ENCODE assay signal across 15 cellular contexts in genomic region chr1:200659269-200659668, GRCh38. TPM values are rescaled to one million over a fixed set of nuclear protein-coding genes. Genes with fewer than 3 reads are reported as not detected.
DNase-seq lines count a peak whose midpoint lies in the region; ATAC-seq, FAIRE-seq and TF ChIP-seq lines count a peak whose summit lies in the region.
"Had no signal": no experiment of that assay in that cellular context is flagged by ENCODE, and none has a peak within 500 bp of the region (broad histone marks: within the 10 kb centered on the region; RNA-seq: fewer than 3 reads in every experiment).

No MANE protein-coding gene starts in this region.

- POLR2A ChIA-PET in A549 (lab: Yijun Ruan, JAX) (interaction anchor here (2.1 kb wide), 1 partner anchor 10 kb away, joined by 12 read pairs; the partner anchor contains the start of gene DDX59), WTC11 (lab: Charles Lee) (no interaction called here)

- H3K4ac ChIP-seq in H9 (ENCODE audit: low read depth, low read length), result no peak overlapping the region

- no peak overlapping the region for H2BK15ac ChIP-seq in H9 (ENCODE audit: low read depth, low read length)

- H3K14ac ChIP-seq in H9 (ENCODE audit: insufficient read depth, low read length), result no peak overlapping the region

- TF ChIP-seq POLR2A in A549 (IDR thresholded peaks at IDR 0.05; ENCODE audit: low read length), result no peak

- FAIRE-seq in A549 (lab: Jason Lieb, UNC), result no peak
- FAIRE-seq: endothelial cell of umbilical vein had no signal

- no peak overlapping the region for H2AFZ ChIP-seq in H9 (ENCODE audit: low read length)
- H2AFZ ChIP-seq: parathyroid adenoma had no signal

- H3K9me3 Mint-ChIP-seq in H9, result no peaks in the 10 kb centered on the region
- H3K9me3 Mint-ChIP-seq in WTC11, result no peaks in the 10 kb centered on the region
- H3K9me3 Mint-ChIP-seq: brain had no signal

- no peak overlapping the region for H2BK12ac ChIP-seq in H9 (ENCODE audit: insufficient read length, low read depth, low read length)

- no peak overlapping the region for H2BK120ac ChIP-seq in H9 (ENCODE audit: low read depth, low read length, poor library complexity, severe bottlenecking)

- intact Hi-C loops in Right ventricle myocardium inferior (cut with DNase I), result no loop called here

- H3K23ac ChIP-seq in H9 (ENCODE audit: insufficient read length, low read depth, low read length), result no peak overlapping the region

- H3K4me2 ChIP-seq in A549 (no peak overlapping the region; the same call in 2 of the 3 replicates), H9 (ENCODE audit: insufficient read depth, insufficient read length, low read length) (no peak overlapping the region)

- peaks cover 31 to 84% (median 65%) of the 10 kb centered on the region in 3 experiments for H3K36me3 Mint-ChIP-seq in H9 (ENCODE audit: insufficient read depth in 1 of 3, low read depth in 3 of 3)
- peaks cover 55% of the 10 kb centered on the region for H3K36me3 Mint-ChIP-seq in WTC11

- no peaks in the 10 kb centered on the region for H3K79me2 ChIP-seq in H9 (ENCODE audit: insufficient read depth, low read length)
- H3K79me2 ChIP-seq: parathyroid adenoma had no signal

- no peak overlapping the region for H3K4me3 ChIP-seq in A549

- no peak overlapping the region for H2BK5ac ChIP-seq in H9 (ENCODE audit: insufficient read length, low read length)

- no peak for TF ChIP-seq EP300 in A549 (IDR thresholded peaks at IDR 0.05)

- H4K8ac ChIP-seq in H9 (replicated peaks; ENCODE audit: insufficient read length, low read depth, low read length), result no peak overlapping the region

- H3K4me1 Mint-ChIP-seq in H9 (peaks cover 8 to 18% of the 10 kb centered on the region in 2 experiments; a peak in 3 of 4 replicates), WTC11 (peaks cover 12% of the 10 kb centered on the region)

- peaks cover 10% of the 10 kb centered on the region for H3K4me1 ChIP-seq in A549
- no peaks in the 10 kb centered on the region for H3K4me1 ChIP-seq in H9 (ENCODE audit: insufficient read depth, low read length)
- H3K4me1 ChIP-seq: parathyroid adenoma had no signal

- H3K27me3 Mint-ChIP-seq in H9 (ENCODE audit: low read depth), result no peaks in the 10 kb centered on the region
- H3K27me3 Mint-ChIP-seq in WTC11 (ENCODE audit: low read depth), result no peaks in the 10 kb centered on the region
- H3K27me3 Mint-ChIP-seq: brain had no signal

- ATAC-seq in A549 (peak; percentile 8 to 70; a peak in 4 of 6 replicates), WTC11 (peak; percentile 67), HG02870 (IDR thresholded peaks at IDR 0.05; ENCODE audit: unreplicated experiment) (no peak), Right ventricle myocardium inferior (no peak), GM19328 (IDR thresholded peaks at IDR 0.05; ENCODE audit: unreplicated experiment) (no peak)

- WGBS in A549 (ENCODE audit: missing lambda C conversion rate), result 75% methylated on average over 1 of the region's 1 CpG
- no CpG with 5 or more reads among the region's 1 CpG for WGBS in H9 (ENCODE audit: extremely low coverage, insufficient read length, low lambda C conversion rate)

- no peak for TF ChIP-seq RAD21 in A549 (conservative IDR thresholded peaks at IDR 0.05 in 1 of 2, IDR thresholded peaks at IDR 0.05 in 1 of 2)

- no peak overlapping the region for H2AK5ac ChIP-seq in H9 (ENCODE audit: insufficient read length, low read length)

- no peaks in the 10 kb centered on the region for H3K23me2 ChIP-seq in H9 (ENCODE audit: insufficient read length, low read depth, low read length, poor library complexity, severe bottlenecking)

- no peak overlapping the region for H3T11ph ChIP-seq in H9 (ENCODE audit: low read length)

- H3K18ac ChIP-seq in H9 (ENCODE audit: insufficient read length, low read depth, low read length), result no peak overlapping the region

- CTCF ChIA-PET in A549 (lab: Yijun Ruan, JAX) (interaction anchor here (1.2 kb wide), 1 partner anchor 23 kb away, joined by 3 read pairs; no protein-coding TSS in a partner anchor), WTC11 (lab: Charles Lee) (no interaction called here)

- no peak overlapping the region for H2BK20ac ChIP-seq in H9 (ENCODE audit: low read depth, low read length, poor library complexity, severe bottlenecking)

- no peak overlapping the region for H3K4me3 Mint-ChIP-seq in H9
- H3K4me3 Mint-ChIP-seq in WTC11, result no peak overlapping the region
- H3K4me3 Mint-ChIP-seq: brain had no signal

- H3K56ac ChIP-seq in H9 (ENCODE audit: insufficient read length, low read depth, low read length), result no peak overlapping the region

- no peak overlapping the region for H4K5ac ChIP-seq in H9 (ENCODE audit: insufficient read length, low read depth, low read length)

- H3K79me1 ChIP-seq in H9 (ENCODE audit: insufficient read depth, low read depth, low read length, poor library complexity, severe bottlenecking), result no peaks in the 10 kb centered on the region

- H3K27ac ChIP-seq in A549 (0 out of 6 replicates have a peak overlapping the region, but pooled peaks of 1 of the 2 experiments have one; percentile 6), H9 (ENCODE audit: insufficient read length, low read depth, low read length) (no peak overlapping the region)
- H3K27ac ChIP-seq: parathyroid adenoma had no signal

- no peak overlapping the region for H3K9ac ChIP-seq in H9 (ENCODE audit: extremely low read depth, insufficient read length, low read length)
- H3K9ac ChIP-seq: parathyroid adenoma had no signal

- no peak overlapping the region for H4K91ac ChIP-seq in H9 (ENCODE audit: insufficient read length, low read depth, low read length)

- peak overlapping the region in 1 of 3 experiments; percentile 65; a peak in 2 of 7 replicates for H3K27ac Mint-ChIP-seq in H9
- peak overlapping the region; percentile 39; the same call in 1 of the 2 replicates for H3K27ac Mint-ChIP-seq in WTC11
- H3K27ac Mint-ChIP-seq: brain had no signal

- no peaks in the 10 kb centered on the region for H3K9me3 ChIP-seq in A549
- no peaks in the 10 kb centered on the region for H3K9me3 ChIP-seq in H9 (ENCODE audit: control insufficient read depth, low read depth, low read length)

- no peaks in the 10 kb centered on the region for H3K27me3 ChIP-seq in H9 (ENCODE audit: insufficient read depth, low read length)

- no peak for DNase-seq in A549 (ENCODE audit: low read depth in 1 of 2, low spot score in 1 of 2)
- DNase-seq in H9, result peak; percentile 46
- no peak for DNase-seq in WTC11 (ENCODE audit: low spot score)
- DNase-seq in iPS-NIHi7 (ENCODE audit: extremely low spot score), result peak; percentile 48
- DNase-seq in NCI-H2171 (lab: John Stamatoyannopoulos, UW), result no peak
- no peak for DNase-seq in Right ventricle myocardium inferior (ENCODE audit: missing footprints)
- DNase-seq: activated CD4-positive, CD25-positive, alpha-beta regulatory T cell; hippocampal formation; Kasumi-1; NCI-H1930 had no signal

- no peak for TF ChIP-seq CTCF in A549 (IDR thresholded peaks at IDR 0.05)
- no peak for TF ChIP-seq CTCF in H9 (conservative IDR thresholded peaks at IDR 0.05)
- TF ChIP-seq CTCF in WTC11 (IDR thresholded peaks at IDR 0.05), result no peak

- no peaks in the 10 kb centered on the region for H4K20me1 ChIP-seq in H9 (ENCODE audit: control insufficient read depth, insufficient read depth, insufficient read length)

TF ChIP-seq in A549, 52 proteins besides CTCF, POLR2A, EP300 and RAD21 (continues in another document):
- TF ChIP-seq JUN (IDR thresholded peaks at IDR 0.05) (no peak), TP53 (CRISPR knock-in tag; IDR thresholded peaks at IDR 0.05) (no peak), SMC3 (IDR thresholded peaks at IDR 0.05) (no peak), HEYL (CRISPR knock-in tag; IDR thresholded peaks at IDR 0.05) (no peak), HES2 (IDR thresholded peaks at IDR 0.05) (no peak), MAFK (IDR thresholded peaks at IDR 0.05; ENCODE audit: partially characterized antibody) (no peak)

TF ChIP-seq in WTC11, 78 proteins besides CTCF, POLR2A, EP300 and RAD21 (continues in another document):
- TF ChIP-seq MLX (CRISPR knock-in tag; IDR thresholded peaks at IDR 0.05) (no peak), FOXP1 (CRISPR knock-in tag; IDR thresholded peaks at IDR 0.05; ENCODE audit: borderline replicate concordance) (no peak), ZNF121 (CRISPR knock-in tag; IDR thresholded peaks at IDR 0.05) (no peak), KAT7 (CRISPR knock-in tag; IDR thresholded peaks at IDR 0.05; ENCODE audit: borderline replicate concordance) (no peak), ERG (CRISPR knock-in tag; IDR thresholded peaks at IDR 0.05) (no peak), JAZF1 (CRISPR knock-in tag; IDR thresholded peaks at IDR 0.05) (no peak)

RNA-seq across cellular contexts. Expression of gene DDX59, which starts 10.4 kb away (rescaled TPM):
- polyA plus RNA-seq in A549 (2011; rRNA removed), result 28.7 and 42.9 TPM in 2 replicates
- polyA plus RNA-seq in A549 (2012; cell fraction: cytosol; rRNA removed), result 9.3 and 9.9 TPM in 2 replicates
- 4.6 and 9.1 TPM in 2 replicates for polyA plus RNA-seq in A549 (2012; cell fraction: nucleus; rRNA removed)
- polyA plus RNA-seq in A549 (2017; fragmentation: RNase III; extraction: RNeasy Plus Mini Kit Qiagen cat#74134 plus additional on column Dnase treatment), result 16.0 to 16.6 TPM (median 16.3 TPM) in 3 replicates
- 20.9 and 23.3 TPM in 2 replicates for polyA minus RNA-seq in A549 (2011; rRNA and poly(A)+ RNA removed)
- 13.9 and 14.0 TPM in 2 replicates for total RNA-seq in H9 (2021)
- total RNA-seq in WTC11 (2021), result 15.5 to 19.4 TPM (median 17.0 TPM) in 3 replicates
- 12.7 TPM for total RNA-seq in Right ventricle myocardium inferior

RNA-seq across cellular contexts. Expression of gene KIF14, which starts 38.7 kb away (rescaled TPM):
- polyA plus RNA-seq in A549 (2011; rRNA removed) (13.5 and 20.4 TPM in 2 replicates), A549 (2017; fragmentation: RNase III; extraction: RNeasy Plus Mini Kit Qiagen cat#74134 plus additional on column Dnase treatment) (12.3 to 13.3 TPM (median 13.0 TPM) in 3 replicates)
- 3.6 and 3.8 TPM in 2 replicates for polyA plus RNA-seq in A549 (2012; cell fraction: cytosol; rRNA removed)
- polyA plus RNA-seq in A549 (2012; cell fraction: nucleus; rRNA removed), result 2.9 and 4.2 TPM in 2 replicates
- polyA minus RNA-seq in A549 (2011; rRNA and poly(A)+ RNA removed), result 4.7 TPM in 2 replicates
- total RNA-seq in H9 (2021) (17.9 and 18.2 TPM in 2 replicates), WTC11 (2021) (20.0 to 24.4 TPM (median 20.7 TPM) in 3 replicates), Right ventricle myocardium inferior (0.11 TPM)

Comparison
In these comparisons a context has a peak if more than half of its experiments do, and no peak if none do; other contexts are left out.
1. ATAC-seq: peak in A549 (2 of 2) and WTC11 (single experiment); none in HG02870 (single experiment), Right ventricle myocardium inferior (single experiment) and GM19328 (single experiment).
2. DNase-seq: peak in H9 (single experiment) and iPS-NIHi7 (single experiment); none in A549 (0 of 2), WTC11 (single experiment), NCI-H2171 (single experiment) and Right ventricle myocardium inferior (single experiment).
3. RNA of gene KIF14, which starts 38.7 kb away (total RNA-seq): 20.0 to 24.4 TPM in WTC11 and 17.9 to 18.2 TPM in H9; 0.11 TPM in Right ventricle myocardium inferior (single experiment); every median in the first group is over 10 times any median in the second.